8 cellular contexts compared by ENCODE assay signal in genomic region chr2:20525041-20526035, GRCh38.
DNase-seq lines count a peak whose midpoint lies in the region; ATAC-seq, FAIRE-seq and TF ChIP-seq lines count a peak whose summit lies in the region.

No MANE protein-coding gene starts in this region.

- no peak for FAIRE-seq in A549 (lab: Jason Lieb, UNC)

- no peak for TF ChIP-seq CTCF in A549 (IDR thresholded peaks at IDR 0.05)
- no peak for TF ChIP-seq CTCF in transverse colon (IDR thresholded peaks at IDR 0.05)
- TF ChIP-seq CTCF in coronary artery (IDR thresholded peaks at IDR 0.05), result no peak

- H3K36me3 Mint-ChIP-seq in T-helper 2 cell treated with Interferon-gamma antibody and Interleukin-4, amounts not matched to agents 5 μg/mL and 100 μg/mL, for 36 hours (ENCODE audit: low read depth), result no peaks in the 10 kb centered on the region

- H3K4me1 Mint-ChIP-seq in T-helper 2 cell treated with Interferon-gamma antibody and Interleukin-4, amounts not matched to agents 5 μg/mL and 100 μg/mL, for 36 hours (ENCODE audit: low read depth), result no peaks in the 10 kb centered on the region

- in situ Hi-C loops in transverse colon (cut with MboI; ENCODE audit: low pct_ligation_motif_present in 1 of 4, low pct_unique_long_range_greater_than_20kb in 1 of 4, low sequenced_read_pairs in 3 of 4), result no loop called here

- H3K4me1 ChIP-seq in A549 (peaks cover 19% of the 10 kb centered on the region), transverse colon (peaks cover 0 to 13% (median 2%) of the 10 kb centered on the region in 4 donors)

- CTCF ChIA-PET in A549 (lab: Yijun Ruan, JAX), result interaction anchor here (0.7 to 3.2 kb wide), 13 partner anchors 10 to 128 kb away, joined by 3 to 12 read pairs (median 3); partner anchors contain the start of genes HS1BP3 and RHOB

- intact Hi-C loops in transverse colon (cut with DNase I; ENCODE audit: low total_unique reads), result no loop called here

- TF ChIP-seq EP300 in A549 (IDR thresholded peaks at IDR 0.05), result no peak
- no peak for TF ChIP-seq EP300 in transverse colon (IDR thresholded peaks at IDR 0.05; ENCODE audit: low read depth)

- no peak for TF ChIP-seq RAD21 in A549 (conservative IDR thresholded peaks at IDR 0.05 in 1 of 2, IDR thresholded peaks at IDR 0.05 in 1 of 2)

- no peak for TF ChIP-seq POLR2A in A549 (IDR thresholded peaks at IDR 0.05; ENCODE audit: low read length)
- no peak for TF ChIP-seq POLR2A in transverse colon (IDR thresholded peaks at IDR 0.05)

- H3K27ac ChIP-seq in A549 (peak overlapping the region; percentile 50 to 57; a peak in 4 of 6 replicates), transverse colon (peak overlapping the region; percentile 13 to 46 (median 34)), coronary artery (peak overlapping the region in 1 of 2 donors; percentile 37)

- H3K4me2 ChIP-seq in A549, result peak overlapping the region; percentile 55

- ATAC-seq in A549 (peak; percentile 72 to 79), GM18861 (IDR thresholded peaks at IDR 0.05; ENCODE audit: unreplicated experiment) (peak; percentile 90), HG02943 (IDR thresholded peaks at IDR 0.05; ENCODE audit: low read depth, unreplicated experiment) (peak; percentile 76)

- POLR2A ChIA-PET in A549 (lab: Yijun Ruan, JAX), result interaction anchor here (0.9 to 2.7 kb wide), 2 partner anchors 75 to 78 kb away, joined by 4 to 24 read pairs; partner anchors contain the start of gene RHOB

- H3K4me3 Mint-ChIP-seq in T-helper 2 cell treated with Interferon-gamma antibody and Interleukin-4, amounts not matched to agents 5 μg/mL and 100 μg/mL, for 36 hours, result no peak overlapping the region

- no peaks in the 10 kb centered on the region for H3K9me3 ChIP-seq in A549
- H3K9me3 ChIP-seq in transverse colon, result no peaks in the 10 kb centered on the region

- H3K27me3 ChIP-seq in transverse colon, result no peaks in the 10 kb centered on the region

- no peaks in the 10 kb centered on the region for H3K9me3 Mint-ChIP-seq in T-helper 2 cell treated with Interferon-gamma antibody and Interleukin-4, amounts not matched to agents 5 μg/mL and 100 μg/mL, for 36 hours

- peak in 1 of 2 experiments; percentile 55 for DNase-seq in A549 (ENCODE audit: low read depth in 1 of 2, low spot score in 1 of 2)
- peak; percentile 18 for DNase-seq in RPMI7951 (ENCODE audit: low read depth)
- DNase-seq in hepatic stellate cell (ENCODE audit: low spot score), result peak; percentile 81
- peak; percentile 21 for DNase-seq in transverse colon
- DNase-seq in T-helper 2 cell treated with Interferon-gamma antibody and Interleukin-4, amounts not matched to agents 5 μg/mL and 100 μg/mL, for 36 hours (ENCODE audit: low spot score), result no peak
- DNase-seq in coronary artery (ENCODE audit: low spot score), result no peak

- no peak overlapping the region for H3K27ac Mint-ChIP-seq in T-helper 2 cell treated with Interferon-gamma antibody and Interleukin-4, amounts not matched to agents 5 μg/mL and 100 μg/mL, for 36 hours

- 62% methylated on average over 17 of the region's 17 CpGs for WGBS in A549 (ENCODE audit: missing lambda C conversion rate)
- 75 to 100% methylated on average over 2 to 17 of the region's 17 CpGs for WGBS in transverse colon (ENCODE audit: low coverage in 1 of 2), 2 donors

- H3K36me3 ChIP-seq in transverse colon, result no peaks in the 10 kb centered on the region

- no peak overlapping the region for H3K4me3 ChIP-seq in A549
- H3K4me3 ChIP-seq in transverse colon, result no peak overlapping the region
- H3K4me3 ChIP-seq in coronary artery, result no peak overlapping the region

- no peaks in the 10 kb centered on the region for H3K27me3 Mint-ChIP-seq in T-helper 2 cell treated with Interferon-gamma antibody and Interleukin-4, amounts not matched to agents 5 μg/mL and 100 μg/mL, for 36 hours (ENCODE audit: low read depth)

TF ChIP-seq in A549, 52 proteins besides CTCF, POLR2A, EP300 and RAD21:
- TF ChIP-seq REST (IDR thresholded peaks at IDR 0.05), result peak; percentile 59; the same call in 1 of the 2 replicates
- no peak for TF ChIP-seq TFCP2L1 (CRISPR knock-in tag; IDR thresholded peaks at IDR 0.05)
- TF ChIP-seq CEBPB (IDR thresholded peaks at IDR 0.05), result no peak
- TF ChIP-seq MAX (IDR thresholded peaks at IDR 0.05), result 0 out of 2 replicates have a peak, but pooled peaks have one; percentile 21

Comparison
In these comparisons a context has a peak if more than half of its experiments do, and no peak if none do; other contexts are left out.
1. DNase-seq: peak in RPMI7951 (single experiment), hepatic stellate cell (single experiment) and transverse colon (single experiment); none in T-helper 2 cell treated with Interferon-gamma antibody and Interleukin-4, amounts not matched to agents 5 μg/mL and 100 μg/mL, for 36 hours (single experiment) and coronary artery (single experiment).
2. Peak in every context shown above with its lines, with median percentiles within 50 percentile points of each other: ATAC-seq.